ENCODE assay signal across 2 cellular contexts in the genomic region with DNA sequence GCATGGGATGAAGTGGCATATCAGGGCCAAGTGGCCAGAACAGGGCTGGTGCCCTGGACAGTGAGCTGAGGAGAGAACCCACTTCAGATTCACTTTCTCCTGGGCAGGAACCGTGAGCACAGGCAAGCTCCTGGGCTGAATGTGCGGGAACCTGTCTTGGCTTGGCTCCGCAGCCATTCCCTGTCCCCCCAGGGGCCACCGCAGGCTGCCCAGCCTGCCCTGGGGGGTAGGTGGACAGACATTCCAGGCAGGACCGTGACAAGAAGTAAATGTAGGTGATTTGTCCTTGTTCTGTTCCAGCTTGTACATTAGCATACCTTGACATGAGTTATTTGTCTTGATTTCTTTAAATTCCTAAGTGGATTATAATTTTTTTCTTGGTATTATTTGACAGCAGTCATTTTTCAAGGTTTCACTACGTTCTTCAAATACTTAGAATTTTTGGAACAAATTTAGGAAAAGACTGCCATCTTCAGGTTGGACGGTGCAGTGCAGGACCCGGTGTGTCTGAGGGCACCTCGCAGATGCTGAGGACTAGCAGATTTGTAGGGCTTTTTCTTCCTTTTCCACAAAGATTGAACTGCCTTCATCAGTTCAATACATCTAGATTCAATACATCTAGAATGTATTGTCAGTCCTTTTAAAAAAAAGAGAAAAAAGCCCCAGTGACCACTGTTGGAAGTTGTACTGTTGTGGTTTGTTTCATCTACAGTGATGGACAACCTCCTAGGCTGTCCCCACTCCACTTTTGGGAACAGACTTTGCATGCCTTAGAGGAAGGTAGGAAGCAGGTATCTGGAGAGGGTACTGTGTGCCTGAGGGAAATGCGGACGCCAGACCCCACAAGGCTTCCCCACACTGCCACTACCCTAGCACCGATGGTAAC.
A peak's percentile ranks its signal among the peaks of the same experiment; 100 is the strongest.
TF ChIP-seq lines count a peak whose summit lies in the region.

No MANE protein-coding gene starts in this region.

TF ChIP-seq in A549, 52 proteins besides CTCF, POLR2A, EP300 and RAD21 (continued from another document):
- TF ChIP-seq MYC (IDR thresholded peaks at IDR 0.05; ENCODE audit: borderline replicate concordance, low read length) (no peak), ZC3H11A (IDR thresholded peaks at IDR 0.05) (no peak), KDM5A (IDR thresholded peaks at IDR 0.05) (no peak), RNF2 (IDR thresholded peaks at IDR 0.05; ENCODE audit: borderline replicate concordance, low read depth) (no peak), NR3C1 (IDR thresholded peaks at IDR 0.05) (no peak), TFCP2L1 (CRISPR knock-in tag; IDR thresholded peaks at IDR 0.05) (no peak), RFX5 (IDR thresholded peaks at IDR 0.05) (no peak), CHD4 (IDR thresholded peaks at IDR 0.05; ENCODE audit: borderline replicate concordance) (no peak), HOXB5 (CRISPR knock-in tag; IDR thresholded peaks at IDR 0.05) (peak; percentile 61; the same call in 1 of the 2 replicates), ZFP36 (IDR thresholded peaks at IDR 0.05; ENCODE audit: borderline replicate concordance, partially characterized antibody) (no peak), ZNF302 (CRISPR knock-in tag; IDR thresholded peaks at IDR 0.05) (no peak)
TF ChIP-seq in A549: peak in this region for 2.

TF ChIP-seq in HepG2, 621 proteins besides CTCF, POLR2A, EP300 and RAD21 (continued from another document):
- TF ChIP-seq NPAS2 (CRISPR knock-in tag; IDR thresholded peaks at IDR 0.05; ENCODE audit: borderline replicate concordance) (no peak), ZNF230 (CRISPR knock-in tag; IDR thresholded peaks at IDR 0.05) (no peak), CREB1 (IDR thresholded peaks at IDR 0.05) (no peak), CREB1 (CRISPR knock-in tag; IDR thresholded peaks at IDR 0.05) (no peak), TEAD3 (CRISPR knock-in tag; optimal IDR thresholded peaks at IDR 0.05; ENCODE audit: borderline replicate concordance) (peak; percentile 89), ZNF30 (CRISPR knock-in tag; IDR thresholded peaks at IDR 0.05) (no peak), STAG1 (CRISPR knock-in tag; IDR thresholded peaks at IDR 0.05) (peak; percentile 91), SAFB2 (CRISPR knock-in tag; IDR thresholded peaks at IDR 0.05; ENCODE audit: borderline replicate concordance, low read depth) (no peak), ZBTB21 (CRISPR knock-in tag; IDR thresholded peaks at IDR 0.05) (no peak), RBM22 (optimal IDR thresholded peaks at IDR 0.05; ENCODE audit: low read length) (peak; percentile 27), ZFP36L1 (CRISPR knock-in tag; IDR thresholded peaks at IDR 0.05) (no peak), ZNF547 (CRISPR knock-in tag; IDR thresholded peaks at IDR 0.05) (no peak)
- TF ChIP-seq, protein P1, sequence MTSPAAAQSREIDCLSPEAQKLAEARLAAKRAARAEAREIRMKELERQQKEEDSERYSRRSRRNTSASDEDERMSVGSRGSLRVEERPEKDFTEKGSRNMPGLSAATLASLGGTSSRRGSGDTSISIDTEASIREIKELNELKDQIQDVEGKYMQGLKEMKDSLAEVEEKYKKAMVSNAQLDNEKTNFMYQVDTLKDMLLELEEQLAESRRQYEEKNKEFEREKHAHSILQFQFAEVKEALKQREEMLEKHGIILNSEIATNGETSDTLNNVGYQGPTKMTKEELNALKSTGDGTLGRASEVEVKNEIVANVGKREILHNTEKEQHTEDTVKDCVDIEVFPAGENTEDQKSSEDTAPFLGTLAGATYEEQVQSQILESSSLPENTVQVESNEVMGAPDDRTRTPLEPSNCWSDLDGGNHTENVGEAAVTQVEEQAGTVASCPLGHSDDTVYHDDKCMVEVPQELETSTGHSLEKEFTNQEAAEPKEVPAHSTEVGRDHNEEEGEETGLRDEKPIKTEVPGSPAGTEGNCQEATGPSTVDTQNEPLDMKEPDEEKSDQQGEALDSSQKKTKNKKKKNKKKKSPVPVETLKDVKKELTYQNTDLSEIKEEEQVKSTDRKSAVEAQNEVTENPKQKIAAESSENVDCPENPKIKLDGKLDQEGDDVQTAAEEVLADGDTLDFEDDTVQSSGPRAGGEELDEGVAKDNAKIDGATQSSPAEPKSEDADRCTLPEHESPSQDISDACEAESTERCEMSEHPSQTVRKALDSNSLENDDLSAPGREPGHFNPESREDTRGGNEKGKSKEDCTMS (CRISPR knock-in tag; conservative IDR thresholded peaks at IDR 0.05) = no peak
- TF ChIP-seq, protein P2, sequence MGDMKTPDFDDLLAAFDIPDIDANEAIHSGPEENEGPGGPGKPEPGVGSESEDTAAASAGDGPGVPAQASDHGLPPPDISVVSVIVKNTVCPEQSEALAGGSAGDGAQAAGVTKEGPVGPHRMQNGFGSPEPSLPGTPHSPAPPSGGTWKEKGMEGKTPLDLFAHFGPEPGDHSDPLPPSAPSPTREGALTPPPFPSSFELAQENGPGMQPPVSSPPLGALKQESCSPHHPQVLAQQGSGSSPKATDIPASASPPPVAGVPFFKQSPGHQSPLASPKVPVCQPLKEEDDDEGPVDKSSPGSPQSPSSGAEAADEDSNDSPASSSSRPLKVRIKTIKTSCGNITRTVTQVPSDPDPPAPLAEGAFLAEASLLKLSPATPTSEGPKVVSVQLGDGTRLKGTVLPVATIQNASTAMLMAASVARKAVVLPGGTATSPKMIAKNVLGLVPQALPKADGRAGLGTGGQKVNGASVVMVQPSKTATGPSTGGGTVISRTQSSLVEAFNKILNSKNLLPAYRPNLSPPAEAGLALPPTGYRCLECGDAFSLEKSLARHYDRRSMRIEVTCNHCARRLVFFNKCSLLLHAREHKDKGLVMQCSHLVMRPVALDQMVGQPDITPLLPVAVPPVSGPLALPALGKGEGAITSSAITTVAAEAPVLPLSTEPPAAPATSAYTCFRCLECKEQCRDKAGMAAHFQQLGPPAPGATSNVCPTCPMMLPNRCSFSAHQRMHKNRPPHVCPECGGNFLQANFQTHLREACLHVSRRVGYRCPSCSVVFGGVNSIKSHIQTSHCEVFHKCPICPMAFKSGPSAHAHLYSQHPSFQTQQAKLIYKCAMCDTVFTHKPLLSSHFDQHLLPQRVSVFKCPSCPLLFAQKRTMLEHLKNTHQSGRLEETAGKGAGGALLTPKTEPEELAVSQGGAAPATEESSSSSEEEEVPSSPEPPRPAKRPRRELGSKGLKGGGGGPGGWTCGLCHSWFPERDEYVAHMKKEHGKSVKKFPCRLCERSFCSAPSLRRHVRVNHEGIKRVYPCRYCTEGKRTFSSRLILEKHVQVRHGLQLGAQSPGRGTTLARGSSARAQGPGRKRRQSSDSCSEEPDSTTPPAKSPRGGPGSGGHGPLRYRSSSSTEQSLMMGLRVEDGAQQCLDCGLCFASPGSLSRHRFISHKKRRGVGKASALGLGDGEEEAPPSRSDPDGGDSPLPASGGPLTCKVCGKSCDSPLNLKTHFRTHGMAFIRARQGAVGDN (CRISPR knock-in tag; IDR thresholded peaks at IDR 0.05) = peak; percentile 25; the same call in 1 of the 2 replicates
TF ChIP-seq in HepG2: peak in this region for 6.
